In genomic region chr7:147509052-147509480, GRCh38 we compare ENCODE assay signal across 1 cellular context.
A peak's percentile ranks its signal among the peaks of the same experiment; 100 is the strongest.
TF ChIP-seq lines count a peak whose summit lies in the region.

No MANE protein-coding gene starts in this region.

TF ChIP-seq in SK-N-SH, 30 proteins besides CTCF, POLR2A, EP300 and RAD21 (continued from another document):
- TF ChIP-seq, protein P1, sequence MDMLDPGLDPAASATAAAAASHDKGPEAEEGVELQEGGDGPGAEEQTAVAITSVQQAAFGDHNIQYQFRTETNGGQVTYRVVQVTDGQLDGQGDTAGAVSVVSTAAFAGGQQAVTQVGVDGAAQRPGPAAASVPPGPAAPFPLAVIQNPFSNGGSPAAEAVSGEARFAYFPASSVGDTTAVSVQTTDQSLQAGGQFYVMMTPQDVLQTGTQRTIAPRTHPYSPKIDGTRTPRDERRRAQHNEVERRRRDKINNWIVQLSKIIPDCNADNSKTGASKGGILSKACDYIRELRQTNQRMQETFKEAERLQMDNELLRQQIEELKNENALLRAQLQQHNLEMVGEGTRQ (IDR thresholded peaks at IDR 0.05; ENCODE audit: borderline replicate concordance, low read depth, low read length): no peak
- TF ChIP-seq, protein P2, sequence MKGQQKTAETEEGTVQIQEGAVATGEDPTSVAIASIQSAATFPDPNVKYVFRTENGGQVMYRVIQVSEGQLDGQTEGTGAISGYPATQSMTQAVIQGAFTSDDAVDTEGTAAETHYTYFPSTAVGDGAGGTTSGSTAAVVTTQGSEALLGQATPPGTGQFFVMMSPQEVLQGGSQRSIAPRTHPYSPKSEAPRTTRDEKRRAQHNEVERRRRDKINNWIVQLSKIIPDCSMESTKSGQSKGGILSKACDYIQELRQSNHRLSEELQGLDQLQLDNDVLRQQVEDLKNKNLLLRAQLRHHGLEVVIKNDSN (IDR thresholded peaks at IDR 0.05; ENCODE audit: borderline replicate concordance, low read depth): no peak; the same call in 1 of the 2 replicates
- TF ChIP-seq JUND (IDR thresholded peaks at IDR 0.05) (peak; percentile 99), TAF1 (IDR thresholded peaks at IDR 0.05; ENCODE audit: borderline replicate concordance, low read depth, low read length) (peak; percentile 15; the same call in 1 of the 2 replicates), NRF1 (IDR thresholded peaks at IDR 0.05; ENCODE audit: low read depth, low read length) (no peak), TCF12 (IDR thresholded peaks at IDR 0.05) (peak; percentile 99), TEAD4 (IDR thresholded peaks at IDR 0.05; ENCODE audit: borderline replicate concordance, insufficient read depth) (peak; percentile 99), CHD2 (IDR thresholded peaks at IDR 0.05; ENCODE audit: low read length, partially characterized antibody) (no peak), FOXJ3 (CRISPR knock-in tag; IDR thresholded peaks at IDR 0.05) (no peak), ELF1 (IDR thresholded peaks at IDR 0.05) (peak; percentile 21; the same call in 1 of the 2 replicates), IRF3 (IDR thresholded peaks at IDR 0.05; ENCODE audit: low read depth, low read length) (no peak), SIN3A (IDR thresholded peaks at IDR 0.05; ENCODE audit: borderline replicate concordance, low read depth, low read length) (peak; percentile 95), MEF2A (IDR thresholded peaks at IDR 0.05; ENCODE audit: borderline replicate concordance, low read depth) (peak; percentile 59; the same call in 1 of the 2 replicates), RXRA (IDR thresholded peaks at IDR 0.05; ENCODE audit: borderline replicate concordance, low read depth) (peak; percentile 79), SMC3 (IDR thresholded peaks at IDR 0.05; ENCODE audit: low read depth, low read length) (no peak), GABPA (IDR thresholded peaks at IDR 0.05; ENCODE audit: low read depth) (no peak), YY1 (IDR thresholded peaks at IDR 0.05; ENCODE audit: low read depth) (no peak), POLR2AphosphoS5 (IDR thresholded peaks at IDR 0.05; ENCODE audit: low read depth, low read length) (peak; percentile 82), FOXM1 (IDR thresholded peaks at IDR 0.05; ENCODE audit: low read depth) (peak; percentile 98)
- TF ChIP-seq, protein P3, sequence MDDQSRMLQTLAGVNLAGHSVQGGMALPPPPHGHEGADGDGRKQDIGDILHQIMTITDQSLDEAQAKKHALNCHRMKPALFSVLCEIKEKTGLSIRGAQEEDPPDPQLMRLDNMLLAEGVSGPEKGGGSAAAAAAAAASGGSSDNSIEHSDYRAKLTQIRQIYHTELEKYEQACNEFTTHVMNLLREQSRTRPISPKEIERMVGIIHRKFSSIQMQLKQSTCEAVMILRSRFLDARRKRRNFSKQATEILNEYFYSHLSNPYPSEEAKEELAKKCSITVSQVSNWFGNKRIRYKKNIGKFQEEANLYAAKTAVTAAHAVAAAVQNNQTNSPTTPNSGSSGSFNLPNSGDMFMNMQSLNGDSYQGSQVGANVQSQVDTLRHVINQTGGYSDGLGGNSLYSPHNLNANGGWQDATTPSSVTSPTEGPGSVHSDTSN (IDR thresholded peaks at IDR 0.05): peak; percentile 99
TF ChIP-seq in SK-N-SH: peak in this region for 16.
